Comparison of ENCODE assay signal across 8 cellular contexts in the genomic region with DNA sequence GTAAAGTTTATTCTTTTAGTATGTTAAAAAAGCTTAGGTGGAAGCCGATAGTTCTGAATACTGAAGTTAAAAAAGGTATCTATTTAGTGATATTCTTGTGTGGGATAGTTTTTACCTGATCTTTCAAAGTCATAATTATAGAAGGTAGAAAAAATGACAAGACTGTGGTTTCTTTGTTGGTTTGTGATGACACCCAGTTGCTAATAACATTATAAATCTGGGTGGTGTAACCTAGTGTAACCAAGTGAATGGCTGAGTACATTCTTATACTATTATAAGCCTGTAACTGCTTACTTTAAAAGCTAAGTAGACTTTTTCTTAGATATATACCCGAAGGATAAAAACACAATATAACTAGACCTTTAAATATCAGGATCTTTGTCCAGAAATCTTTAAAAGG. TPM values are rescaled to one million over a fixed set of nuclear protein-coding genes. Genes with fewer than 3 reads are reported as not detected.
DNase-seq lines count a peak whose midpoint lies in the region; ATAC-seq and TF ChIP-seq lines count a peak whose summit lies in the region.

No MANE protein-coding gene starts in this region.

- H3K27me3 Mint-ChIP-seq in activated CD8-positive, alpha-beta memory T cell treated with anti-CD3 and anti-CD28 coated beads, Interleukin-2, amount 10 ng/mL, durations not matched to agents 7 days and 5 days: peaks cover 4% of the 10 kb centered on the region
- H3K27me3 Mint-ChIP-seq in T-helper 2 cell treated with Interferon-gamma antibody and Interleukin-4, amounts not matched to agents 5 μg/mL and 100 μg/mL, for 36 hours (ENCODE audit: low read depth): no peaks in the 10 kb centered on the region
- no peaks in the 10 kb centered on the region for H3K27me3 Mint-ChIP-seq in stimulated activated naive B cell treated with anti-CD40 and anti-IgM and Interleukin-4, amounts not matched to agents 10 μg/mL and 1 μg/mL and 100 μg/mL, for 72 hours

- H3K27ac ChIP-seq in gastroesophageal sphincter: peak overlapping the region in 3 of 4 donors; percentile 96 to 99 (median 99)
- peak overlapping the region in 2 of 5 donors; percentile 99 to 100 for H3K27ac ChIP-seq in adrenal gland

- TF ChIP-seq POLR2A in gastroesophageal sphincter (IDR thresholded peaks at IDR 0.05) (no peak), adrenal gland (IDR thresholded peaks at IDR 0.05) (no peak)

- TF ChIP-seq CTCF in gastroesophageal sphincter (IDR thresholded peaks at IDR 0.05) (no peak), adrenal gland (IDR thresholded peaks at IDR 0.05) (no peak)

- no peaks in the 10 kb centered on the region for H3K9me3 Mint-ChIP-seq in activated CD8-positive, alpha-beta memory T cell treated with anti-CD3 and anti-CD28 coated beads, Interleukin-2, amount 10 ng/mL, durations not matched to agents 7 days and 5 days (ENCODE audit: low read depth)
- H3K9me3 Mint-ChIP-seq in T-helper 2 cell treated with Interferon-gamma antibody and Interleukin-4, amounts not matched to agents 5 μg/mL and 100 μg/mL, for 36 hours: no peaks in the 10 kb centered on the region
- H3K9me3 Mint-ChIP-seq in stimulated activated naive B cell treated with anti-CD40 and anti-IgM and Interleukin-4, amounts not matched to agents 10 μg/mL and 1 μg/mL and 100 μg/mL, for 72 hours: no peaks in the 10 kb centered on the region

- TF ChIP-seq EP300 in gastroesophageal sphincter (IDR thresholded peaks at IDR 0.05): no peak

- peak overlapping the region; percentile 98 for H3K4me3 Mint-ChIP-seq in activated CD8-positive, alpha-beta memory T cell treated with anti-CD3 and anti-CD28 coated beads, Interleukin-2, amount 10 ng/mL, durations not matched to agents 7 days and 5 days
- peak overlapping the region; percentile 96 for H3K4me3 Mint-ChIP-seq in T-helper 2 cell treated with Interferon-gamma antibody and Interleukin-4, amounts not matched to agents 5 μg/mL and 100 μg/mL, for 36 hours
- peak overlapping the region; percentile 94 to 100 for H3K4me3 Mint-ChIP-seq in stimulated activated naive B cell treated with anti-CD40 and anti-IgM and Interleukin-4, amounts not matched to agents 10 μg/mL and 1 μg/mL and 100 μg/mL, for 72 hours

- 0 to 5% methylated on average over 2 of the region's 2 CpGs for WGBS in gastroesophageal sphincter (ENCODE audit: low coverage in 1 of 2), 2 donors
- WGBS in adrenal gland, 4 donors: 4 to 11% (median 10%) methylated on average over 2 of the region's 2 CpGs

- CTCF ChIA-PET in activated CD8-positive, alpha-beta memory T cell treated with anti-CD3 and anti-CD28 coated beads, Interleukin-2, amount 10 ng/mL, durations not matched to agents 7 days and 5 days (lab: Charles Lee): interaction anchor here (0.7 kb wide), 1 partner anchor 49 kb away, joined by 3 read pairs; no protein-coding TSS in a partner anchor

- H3K4me3 ChIP-seq in gastroesophageal sphincter: peak overlapping the region; percentile 76 to 92
- peak overlapping the region in 2 of 4 donors; percentile 85 to 90 for H3K4me3 ChIP-seq in adrenal gland

- H3K4me1 ChIP-seq in gastroesophageal sphincter (peaks cover 0 to 58% (median 16%) of the 10 kb centered on the region in 3 donors), adrenal gland (replicated peaks in 1 of 2) (peaks cover 16 to 58% of the 10 kb centered on the region in 2 donors)

- H3K9me3 ChIP-seq in gastroesophageal sphincter: no peaks in the 10 kb centered on the region
- no peaks in the 10 kb centered on the region for H3K9me3 ChIP-seq in adrenal gland (replicated peaks in 1 of 3)

- no peaks in the 10 kb centered on the region for H3K27me3 ChIP-seq in gastroesophageal sphincter
- no peaks in the 10 kb centered on the region for H3K27me3 ChIP-seq in adrenal gland

- no peaks in the 10 kb centered on the region for H3K36me3 ChIP-seq in gastroesophageal sphincter
- no peaks in the 10 kb centered on the region for H3K36me3 ChIP-seq in adrenal gland (replicated peaks in 1 of 2)

- intact Hi-C loops in adrenal gland (cut with DNase I): loop anchor here in 1 of 2 donors (10.0 kb wide), 1 partner anchor 62 kb away; no protein-coding TSS in a partner anchor

- H3K36me3 Mint-ChIP-seq in activated CD8-positive, alpha-beta memory T cell treated with anti-CD3 and anti-CD28 coated beads, Interleukin-2, amount 10 ng/mL, durations not matched to agents 7 days and 5 days: peaks cover 32% of the 10 kb centered on the region
- H3K36me3 Mint-ChIP-seq in T-helper 2 cell treated with Interferon-gamma antibody and Interleukin-4, amounts not matched to agents 5 μg/mL and 100 μg/mL, for 36 hours (ENCODE audit: low read depth): peaks cover 42% of the 10 kb centered on the region
- peaks cover 18 to 30% of the 10 kb centered on the region in 2 donors for H3K36me3 Mint-ChIP-seq in stimulated activated naive B cell treated with anti-CD40 and anti-IgM and Interleukin-4, amounts not matched to agents 10 μg/mL and 1 μg/mL and 100 μg/mL, for 72 hours

- H3K27ac Mint-ChIP-seq in activated CD8-positive, alpha-beta memory T cell treated with anti-CD3 and anti-CD28 coated beads, Interleukin-2, amount 10 ng/mL, durations not matched to agents 7 days and 5 days: peak overlapping the region; percentile 94
- peak overlapping the region; percentile 86 for H3K27ac Mint-ChIP-seq in T-helper 2 cell treated with Interferon-gamma antibody and Interleukin-4, amounts not matched to agents 5 μg/mL and 100 μg/mL, for 36 hours
- H3K27ac Mint-ChIP-seq in stimulated activated naive B cell treated with anti-CD40 and anti-IgM and Interleukin-4, amounts not matched to agents 10 μg/mL and 1 μg/mL and 100 μg/mL, for 72 hours: peak overlapping the region; percentile 89

- DNase-seq in activated CD8-positive, alpha-beta memory T cell treated with anti-CD3 and anti-CD28 coated beads, Interleukin-2, amount 10 ng/mL, durations not matched to agents 7 days and 5 days: no peak
- DNase-seq in activated CD8-positive, alpha-beta memory T cell treated with anti-CD3 and anti-CD28 coated beads, Interleukin-2, amount 50 U/mL, for 48 hours: no peak
- DNase-seq in T-helper 2 cell treated with Interferon-gamma antibody and Interleukin-4, amounts not matched to agents 5 μg/mL and 100 μg/mL, for 36 hours (ENCODE audit: low spot score): no peak
- no peak for DNase-seq in stimulated activated naive B cell treated with anti-CD40 and anti-IgM and Interleukin-4, amounts not matched to agents 10 μg/mL and 1 μg/mL and 100 μg/mL, for 72 hours
- no peak for DNase-seq in adrenal gland
- DNase-seq in SKM-1 (lab: John Stamatoyannopoulos, UW; ENCODE audit: unreplicated experiment): no peak
- no peak for DNase-seq in GM19238 (ENCODE audit: insufficient read length, low spot score)

- no peak for ATAC-seq in activated CD8-positive, alpha-beta memory T cell treated with anti-CD3 and anti-CD28 coated beads, Interleukin-2, amount 10 ng/mL, durations not matched to agents 7 days and 5 days
- no peak for ATAC-seq in gastroesophageal sphincter
- ATAC-seq in stimulated activated naive B cell treated with anti-CD40 and anti-IgM and Interleukin-4, amounts not matched to agents 10 μg/mL and 1 μg/mL and 100 μg/mL, for 72 hours (replicated peaks): no peak

- H3K4me1 Mint-ChIP-seq in activated CD8-positive, alpha-beta memory T cell treated with anti-CD3 and anti-CD28 coated beads, Interleukin-2, amount 10 ng/mL, durations not matched to agents 7 days and 5 days: peaks cover 49% of the 10 kb centered on the region
- H3K4me1 Mint-ChIP-seq in T-helper 2 cell treated with Interferon-gamma antibody and Interleukin-4, amounts not matched to agents 5 μg/mL and 100 μg/mL, for 36 hours (ENCODE audit: low read depth): peaks cover 42% of the 10 kb centered on the region
- H3K4me1 Mint-ChIP-seq in stimulated activated naive B cell treated with anti-CD40 and anti-IgM and Interleukin-4, amounts not matched to agents 10 μg/mL and 1 μg/mL and 100 μg/mL, for 72 hours: peaks cover 25 to 52% of the 10 kb centered on the region in 2 donors

RNA-seq across cellular contexts. Expression of gene CDK13, which starts 2.3 kb away (rescaled TPM):
- 10 to 100 TPM; 43.9 to 57.9 TPM for total RNA-seq in activated CD8-positive, alpha-beta memory T cell treated with anti-CD3 and anti-CD28 coated beads, Interleukin-2, amount 10 ng/mL, durations not matched to agents 7 days and 5 days
- 10 to 100 TPM; 56.0 to 99.0 (median 72.6) TPM for total RNA-seq in gastroesophageal sphincter
- total RNA-seq in adrenal gland: 10 to 100 TPM; 33.8 to 77.7 (median 40.2) TPM
- polyA plus RNA-seq in adrenal gland: 10 to 100 TPM; 21.2 to 47.7 (median 29.8) TPM
